ENCODE assay signal across 10 cellular contexts in the genomic region with DNA sequence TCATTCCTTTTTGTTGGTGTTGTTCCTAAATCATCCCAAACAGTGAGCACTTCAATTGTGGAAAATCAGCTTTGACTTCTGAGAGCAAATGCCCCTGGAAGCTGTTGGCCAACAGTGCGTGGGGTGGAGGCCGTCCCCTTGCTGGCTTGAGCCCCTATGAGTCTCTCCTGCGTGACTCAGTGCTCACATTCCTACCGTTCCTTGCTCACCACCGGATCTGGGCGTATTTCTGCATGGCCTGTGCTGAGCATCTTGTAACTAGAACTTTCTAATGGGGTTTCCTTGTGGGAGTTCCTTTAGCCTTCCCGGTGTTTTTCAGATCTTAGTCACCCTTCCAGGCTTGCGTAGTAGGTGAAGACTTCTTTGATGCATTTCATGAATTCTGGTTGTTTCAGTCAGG. TPM values are rescaled to one million over a fixed set of nuclear protein-coding genes. Genes with fewer than 3 reads are reported as not detected.
DNase-seq lines count a peak whose midpoint lies in the region; ATAC-seq and TF ChIP-seq lines count a peak whose summit lies in the region.
"Had no signal": no experiment of that assay in that cellular context is flagged by ENCODE, and none has a peak within 500 bp of the region (broad histone marks: within the 10 kb centered on the region; RNA-seq: fewer than 3 reads in every experiment).

No MANE protein-coding gene starts in this region.

- no CpG with 5 or more reads among the region's 8 CpGs for WGBS in mesendoderm (ENCODE audit: extremely low coverage, insufficient coverage, low lambda C conversion rate)

- no peak overlapping the region for H3K27ac ChIP-seq in mesendoderm (ENCODE audit: low read depth, low read length)

- H2BK5ac ChIP-seq in mesendoderm (ENCODE audit: low read length): no peak overlapping the region

- no peak overlapping the region for H2BK120ac ChIP-seq in mesendoderm (ENCODE audit: low read depth, low read length)

- H3K18ac ChIP-seq in mesendoderm (ENCODE audit: low read length): no peak overlapping the region

- no peak overlapping the region for H4K5ac ChIP-seq in mesendoderm (ENCODE audit: low read length)

- no peak for TF ChIP-seq CTCF in BJ (IDR thresholded peaks at IDR 0.05; ENCODE audit: insufficient read depth, low read depth, low read length)

- H3K9ac ChIP-seq in mesendoderm (ENCODE audit: low read length): no peak overlapping the region

- no peak overlapping the region for H2BK15ac ChIP-seq in mesendoderm (replicated peaks; ENCODE audit: low read depth)

- H3K27me3 ChIP-seq in BJ (ENCODE audit: control insufficient read depth, insufficient read depth, low read length) (no peaks in the 10 kb centered on the region), mesendoderm (ENCODE audit: insufficient read depth, low read length, poor library complexity) (no peaks in the 10 kb centered on the region)

- POLR2A ChIA-PET in BJ (lab: Charles Lee): no interaction called here

- H3K56ac ChIP-seq in mesendoderm (ENCODE audit: low read length): no peak overlapping the region

- ATAC-seq in HG03442 (IDR thresholded peaks at IDR 0.05; ENCODE audit: unreplicated experiment) (no peak), GM18498 (IDR thresholded peaks at IDR 0.05; ENCODE audit: unreplicated experiment) (no peak)
- ATAC-seq: activated T-helper 17 cell treated with anti-CD3 and anti-CD28 coated beads, Interleukin-2, amount 50 U/mL, for 72 hours had no signal

- no peak overlapping the region for H3K4me2 ChIP-seq in mesendoderm (ENCODE audit: low read length)

- no peak overlapping the region for H3K4ac ChIP-seq in mesendoderm (ENCODE audit: low read depth, low read length)

- no peak overlapping the region for H3K4me3 ChIP-seq in BJ (ENCODE audit: low read depth, low read length)
- no peak overlapping the region for H3K4me3 ChIP-seq in mesendoderm (ENCODE audit: low read length)

- H2AK5ac ChIP-seq in mesendoderm (ENCODE audit: low read length): no peak overlapping the region

- peaks cover 3% of the 10 kb centered on the region for H3K4me1 ChIP-seq in mesendoderm (ENCODE audit: control insufficient read depth, low read depth, low read length)

- no peaks in the 10 kb centered on the region for H3K79me2 ChIP-seq in mesendoderm (ENCODE audit: control insufficient read depth, insufficient read depth, low read length)

- no peak overlapping the region for H4K8ac ChIP-seq in mesendoderm (ENCODE audit: low read depth, low read length)

- CTCF ChIA-PET in BJ (lab: Yijun Ruan, JAX): interaction anchor here (1.4 kb wide), 2 partner anchors 18 to 25 kb away, joined by 4 to 5 read pairs; no protein-coding TSS in a partner anchor

- H3K36me3 ChIP-seq in BJ (ENCODE audit: control insufficient read depth, insufficient read depth, low read length) (no peaks in the 10 kb centered on the region), mesendoderm (ENCODE audit: control insufficient read depth, insufficient read depth, low read length) (no peaks in the 10 kb centered on the region)

- DNase-seq in BJ (ENCODE audit: low read depth) (peak; percentile 95), NCI-H226 (peak; percentile 99), epidermal melanocyte (ENCODE audit: insufficient read length, low spot score) (peak; percentile 25), non-pigmented ciliary epithelial cell (ENCODE audit: low read depth) (peak; percentile 93), mesendoderm (no peak), pons (ENCODE audit: low spot score) (no peak)
- DNase-seq: NCI-H1092 had no signal

- H3K79me1 ChIP-seq in mesendoderm (ENCODE audit: low read length): no peaks in the 10 kb centered on the region

- H3K23ac ChIP-seq in mesendoderm (ENCODE audit: low read length): no peak overlapping the region

RNA-seq across cellular contexts. Expression of a gene that starts 7.2 kb away (rescaled TPM):
- polyA plus RNA-seq in BJ (2011; rRNA removed): not detected in 2 replicates
- polyA minus RNA-seq in BJ (2011; rRNA and poly(A)+ RNA removed): not detected in 2 replicates
- polyA plus RNA-seq in mesendoderm (2013, experiment 1 of 2): not detected
- not detected for polyA plus RNA-seq in mesendoderm (2013, experiment 2 of 2)

RNA-seq across cellular contexts. Expression of a gene that starts 14.7 kb away (rescaled TPM):
- 0.34 and 0.40 TPM in 2 replicates for polyA plus RNA-seq in BJ (2011; rRNA removed)
- polyA minus RNA-seq in BJ (2011; rRNA and poly(A)+ RNA removed): 0.62 TPM in 1 of 2 replicates, not detected in the other
- not detected for polyA plus RNA-seq in mesendoderm (2013, experiment 1 of 2)
- polyA plus RNA-seq in mesendoderm (2013, experiment 2 of 2): 0.03 TPM

RNA-seq across cellular contexts. Expression of a gene that starts 50.6 kb away (rescaled TPM):
- not detected in 2 replicates for polyA plus RNA-seq in BJ (2011; rRNA removed)
- not detected in 2 replicates for polyA minus RNA-seq in BJ (2011; rRNA and poly(A)+ RNA removed)
- not detected for polyA plus RNA-seq in mesendoderm (2013, experiment 1 of 2)
- not detected for polyA plus RNA-seq in mesendoderm (2013, experiment 2 of 2)

Comparison
In these comparisons a context has a peak if more than half of its experiments do, and no peak if none do; other contexts are left out.
1. DNase-seq: peak in BJ (single experiment), NCI-H226 (single experiment), epidermal melanocyte (single experiment) and non-pigmented ciliary epithelial cell (single experiment); none in mesendoderm (single experiment) and pons (single experiment).